ENCODE assay signal across 27 cellular contexts in genomic region chr12:111197545-111197944, GRCh38.
"Had no signal": no experiment of that assay in that cellular context is flagged by ENCODE, and none has a peak within 500 bp of the region (broad histone marks: within the 10 kb centered on the region; RNA-seq: fewer than 3 reads in every experiment).

No MANE protein-coding gene starts in this region.

- H3K36me3 ChIP-seq: colonic mucosa, left ventricle myocardium inferior, neutrophil, stomach, suprapubic skin, tibial artery had no signal

- H3K27me3 ChIP-seq: colonic mucosa had no signal

- DNase-seq: activated CD4-positive, alpha-beta T cell treated with anti-CD3 and anti-CD28 coated beads for 4 hours; activated CD4-positive, alpha-beta T cell treated with anti-CD3 and anti-CD28 coated beads, Interleukin-2, amount 50 U/mL, for 4 hours; activated CD4-positive, CD25-positive, alpha-beta regulatory T cell; activated naive CD4-positive, alpha-beta T cell; activated T-cell treated with anti-CD3 and anti-CD28 coated beads for 4 hours; activated T-cell treated with anti-CD3 and anti-CD28 coated beads, Interleukin-2, amount 50 U/mL, for 72 hours; anterior cingulate cortex; cerebellar nuclear complex; colonic mucosa; effector CD8-positive, alpha-beta T cell; islet precursor cell; left ventricle myocardium inferior; mesendoderm; mucosa of descending colon; stimulated activated CD4-positive, alpha-beta T cell treated with anti-CD3 and anti-CD28 coated beads, Interleukin-12 subunit alpha, Interleukin-12 subunit beta, amount 100 ng/mL, for 4 hours; stimulated activated CD4-positive, alpha-beta T cell treated with anti-CD3 and anti-CD28 coated beads, Interleukin-4, amount 100 ng/mL, for 1 hour; stomach; T-helper 2 cell; tibial artery had no signal

- H3K4me3 ChIP-seq: colonic mucosa, left ventricle myocardium inferior, lung, mucosa of descending colon, skin epidermis, stomach, suprapubic skin, tibial artery had no signal

- H3K36me3 Mint-ChIP-seq: activated naive CD8-positive, alpha-beta T cell; natural killer cell treated with Interleukin-12 subunit alpha and Interleukin-12 subunit beta and Interleukin-15 and Interleukin-18, amount 100 ng/mL, for 72 hours had no signal

- H3K27ac ChIP-seq: colonic mucosa, left ventricle myocardium inferior, neutrophil, skin epidermis, stomach, suprapubic skin, tibial artery had no signal

- H3K9me3 ChIP-seq: colonic mucosa, left ventricle myocardium inferior, mucosa of descending colon, neutrophil, stomach, suprapubic skin, tibial artery had no signal

- FAIRE-seq: frontal cortex had no signal

- H3K4me3 Mint-ChIP-seq: activated naive CD8-positive, alpha-beta T cell; activated T-cell treated with anti-CD3 and anti-CD28 coated beads, Interleukin-2, amount 50 U/mL, for 72 hours; natural killer cell treated with Interleukin-12 subunit alpha and Interleukin-12 subunit beta and Interleukin-15 and Interleukin-18, amount 100 ng/mL, for 72 hours had no signal

- H3K9me3 Mint-ChIP-seq: activated T-cell treated with anti-CD3 and anti-CD28 coated beads, Interleukin-2, amount 50 U/mL, for 72 hours; natural killer cell treated with Interleukin-12 subunit alpha and Interleukin-12 subunit beta and Interleukin-15 and Interleukin-18, amount 100 ng/mL, for 72 hours had no signal

- ATAC-seq: activated T-cell treated with anti-CD3 and anti-CD28 coated beads, Interleukin-2, amount 50 U/mL, for 72 hours; mucosa of descending colon; natural killer cell treated with Interleukin-12 subunit alpha and Interleukin-12 subunit beta and Interleukin-15 and Interleukin-18, amount 100 ng/mL, for 72 hours; sciatic nerve had no signal

- H3K27ac Mint-ChIP-seq: activated naive CD8-positive, alpha-beta T cell; activated T-cell treated with anti-CD3 and anti-CD28 coated beads, Interleukin-2, amount 50 U/mL, for 72 hours; natural killer cell treated with Interleukin-12 subunit alpha and Interleukin-12 subunit beta and Interleukin-15 and Interleukin-18, amount 100 ng/mL, for 72 hours had no signal
